ENCODE assay signal across 13 cellular contexts in the genomic region with DNA sequence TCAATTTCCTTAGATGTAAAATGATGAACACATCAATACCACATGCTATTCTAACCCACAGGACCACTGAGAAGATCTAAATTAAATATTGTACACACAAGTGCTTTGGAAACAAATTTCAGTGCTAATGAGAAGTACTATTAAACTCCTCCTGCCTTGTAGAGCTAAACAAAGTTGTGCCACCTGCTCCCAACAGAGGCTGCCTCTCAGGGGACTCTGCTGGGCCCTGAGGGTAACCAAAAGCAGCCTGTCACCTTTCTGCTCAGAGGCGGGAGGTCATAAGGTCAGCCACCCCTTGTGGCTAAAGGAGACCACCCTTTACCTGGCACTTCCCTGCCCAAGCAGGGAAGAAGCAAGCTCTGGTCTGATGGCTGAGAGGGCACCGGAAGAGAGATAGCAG. TPM values are rescaled to one million over a fixed set of nuclear protein-coding genes. Genes with fewer than 3 reads are reported as not detected.
DNase-seq lines count a peak whose midpoint lies in the region; TF ChIP-seq lines count a peak whose summit lies in the region.
"Had no signal": no experiment of that assay in that cellular context is flagged by ENCODE, and none has a peak within 500 bp of the region (broad histone marks: within the 10 kb centered on the region; RNA-seq: fewer than 3 reads in every experiment).

No MANE protein-coding gene starts in this region.

- DNase-seq in OCI-LY7 (ENCODE audit: low spot score) (peak; percentile 59), mesothelial cell of epicardium (ENCODE audit: low spot score in 2 of 2, unreplicated experiment in 2 of 2) (no peak), NCI-H1105 treated with DMSO at 0.1 percent for 48 hours (lab: John Stamatoyannopoulos, UW) (no peak), posterior cingulate gyrus (no peak), SIG-M5 (lab: John Stamatoyannopoulos, UW) (no peak)
- DNase-seq: CD4-positive, alpha-beta memory T cell; NCI-H526 treated with DMSO at 0.1 percent for 48 hours; RPMI8226 had no signal

- intact Hi-C loops in OCI-LY7 (cut with micrococcal nuclease; ENCODE audit: unreplicated experiment), result no loop called here
- intact Hi-C loops in posterior cingulate gyrus (cut with DNase I), result no loop called here

- POLR2A ChIA-PET in OCI-LY7 (lab: Charles Lee), result interaction anchor here (1.3 to 1.4 kb wide), 3 partner anchors 10 to 37 kb away, joined by 3 to 7 read pairs (median 3); no protein-coding TSS in a partner anchor

- H3K27ac Mint-ChIP-seq in mesothelial cell of epicardium, result peak overlapping the region; percentile 83
- H3K27ac Mint-ChIP-seq: stimulated activated naive CD8-positive, alpha-beta T cell treated with anti-CD3 and anti-CD28 coated beads, Interleukin-15, Interleukin-2, amounts not matched to agents 100 ng/mL and 50 ng/mL, for 24 hours; T-helper 1 cell treated with Interleukin-12 subunit alpha and Interleukin-12 subunit beta and Interleukin-4 antibody, amounts not matched to agents 30 μg/mL and 1 μg/mL, for 36 hours had no signal

- H4K20me1 ChIP-seq in BLaER1, result peaks cover 48% of the 10 kb centered on the region
- peaks cover 12% of the 10 kb centered on the region; the same call in 1 of the 2 replicates for H4K20me1 ChIP-seq in OCI-LY7 (ENCODE audit: insufficient read depth, low read length)

- H3K27me3 ChIP-seq in BLaER1, result no peaks in the 10 kb centered on the region

- H3K4me2 ChIP-seq in BLaER1 (peak overlapping the region; percentile 45), OCI-LY7 (ENCODE audit: low read length) (peak overlapping the region; percentile 73)

- CTCF ChIA-PET in OCI-LY7 (lab: Charles Lee; ENCODE audit: unreplicated experiment), result no interaction called here

- H3K4me1 ChIP-seq in BLaER1 (peaks cover 60% of the 10 kb centered on the region), OCI-LY7 (ENCODE audit: insufficient read depth, low read length, poor library complexity, severe bottlenecking) (peaks cover 60% of the 10 kb centered on the region)

- peaks cover 71% of the 10 kb centered on the region for H3K4me1 Mint-ChIP-seq in mesothelial cell of epicardium

- H3K79me2 ChIP-seq in OCI-LY7 (ENCODE audit: insufficient read depth, low read depth, low read length), result peaks cover 57% of the 10 kb centered on the region

- no peaks in the 10 kb centered on the region for H3K9me2 ChIP-seq in OCI-LY7 (ENCODE audit: insufficient read depth, low read length)

- H3K36me3 ChIP-seq in BLaER1 (no peaks in the 10 kb centered on the region; the same call in 1 of the 2 replicates), OCI-LY7 (ENCODE audit: insufficient read depth, low read length) (peaks cover 10% of the 10 kb centered on the region; the same call in 1 of the 2 replicates)

- H3K27ac ChIP-seq in 22Rv1, result peak overlapping the region; percentile 100
- H3K27ac ChIP-seq in BLaER1, result 0 out of 2 replicates have a peak overlapping the region, but pooled peaks have one; percentile 18
- peak overlapping the region; percentile 79 for H3K27ac ChIP-seq in OCI-LY7 (ENCODE audit: low read depth, low read length, poor library complexity, severe bottlenecking)

- H3K4me3 Mint-ChIP-seq in mesothelial cell of epicardium, result no peak overlapping the region
- H3K4me3 Mint-ChIP-seq: stimulated activated naive CD8-positive, alpha-beta T cell treated with anti-CD3 and anti-CD28 coated beads, Interleukin-15, Interleukin-2, amounts not matched to agents 100 ng/mL and 50 ng/mL, for 24 hours; T-helper 1 cell treated with Interleukin-12 subunit alpha and Interleukin-12 subunit beta and Interleukin-4 antibody, amounts not matched to agents 30 μg/mL and 1 μg/mL, for 36 hours had no signal

- peak overlapping the region; percentile 4; the same call in 1 of the 2 replicates for H2AFZ ChIP-seq in OCI-LY7 (ENCODE audit: low read length)

- H3K4me3 ChIP-seq in BLaER1 (no peak overlapping the region), OCI-LY7 (ENCODE audit: low read depth, low read length, poor library complexity, severe bottlenecking) (peak overlapping the region; percentile 38)

- TF ChIP-seq CTCF in 22Rv1 (IDR thresholded peaks at IDR 0.05) (no peak), OCI-LY7 (conservative IDR thresholded peaks at IDR 0.05; ENCODE audit: low read length) (no peak), mesothelial cell of epicardium (IDR thresholded peaks at IDR 0.05; ENCODE audit: unreplicated experiment) (no peak)

- H3K9me3 ChIP-seq in BLaER1 (no peaks in the 10 kb centered on the region), OCI-LY7 (ENCODE audit: low read length) (no peaks in the 10 kb centered on the region)

- H3K9ac ChIP-seq in BLaER1, result peak overlapping the region; percentile 9; the same call in 1 of the 2 replicates

- no peaks in the 10 kb centered on the region for H3K9me3 Mint-ChIP-seq in mesothelial cell of epicardium
- H3K9me3 Mint-ChIP-seq: activated naive CD4-positive, alpha-beta T cell treated with anti-CD3 and anti-CD28 coated beads, Interleukin-2, amount 50 U/mL, for 72 hours; CD4-positive, alpha-beta memory T cell; stimulated activated naive CD8-positive, alpha-beta T cell treated with anti-CD3 and anti-CD28 coated beads, Interleukin-15, Interleukin-2, amounts not matched to agents 100 ng/mL and 50 ng/mL, for 24 hours; T-helper 1 cell treated with Interleukin-12 subunit alpha and Interleukin-12 subunit beta and Interleukin-4 antibody, amounts not matched to agents 30 μg/mL and 1 μg/mL, for 36 hours had no signal

- H3K27me3 Mint-ChIP-seq in mesothelial cell of epicardium (ENCODE audit: low read depth), result no peaks in the 10 kb centered on the region
- H3K27me3 Mint-ChIP-seq: CD4-positive, alpha-beta memory T cell; stimulated activated naive CD8-positive, alpha-beta T cell treated with anti-CD3 and anti-CD28 coated beads, Interleukin-15, Interleukin-2, amounts not matched to agents 100 ng/mL and 50 ng/mL, for 24 hours had no signal

- no TSS peak for BruUV-seq in OCI-LY7 (replicated peaks; lab: Mats Ljungman, UMichigan)

- no peaks in the 10 kb centered on the region for H3K36me3 Mint-ChIP-seq in mesothelial cell of epicardium

RNA-seq across cellular contexts. Expression of a gene that starts 6.3 kb away (rescaled TPM):
- total RNA-seq in OCI-LY7 (2014; rRNA removed; shearing (Covaris generic)), result 5.3 and 5.8 TPM in 2 replicates
- total RNA-seq in OCI-LY7 (2022), result 17.4 and 19.2 TPM in 2 replicates
- total RNA-seq in mesothelial cell of epicardium, result 32.5 to 34.6 TPM (median 33.9 TPM) in 3 replicates

Comparison
In these comparisons a context has a peak if more than half of its experiments do, and no peak if none do; other contexts are left out.
1. H3K27ac ChIP-seq: peak in every context shown above with its lines; median percentile 100 in 22Rv1; 79 in OCI-LY7; 18 in BLaER1.